ENCODE assay signal across 29 cellular contexts in the genomic region with DNA sequence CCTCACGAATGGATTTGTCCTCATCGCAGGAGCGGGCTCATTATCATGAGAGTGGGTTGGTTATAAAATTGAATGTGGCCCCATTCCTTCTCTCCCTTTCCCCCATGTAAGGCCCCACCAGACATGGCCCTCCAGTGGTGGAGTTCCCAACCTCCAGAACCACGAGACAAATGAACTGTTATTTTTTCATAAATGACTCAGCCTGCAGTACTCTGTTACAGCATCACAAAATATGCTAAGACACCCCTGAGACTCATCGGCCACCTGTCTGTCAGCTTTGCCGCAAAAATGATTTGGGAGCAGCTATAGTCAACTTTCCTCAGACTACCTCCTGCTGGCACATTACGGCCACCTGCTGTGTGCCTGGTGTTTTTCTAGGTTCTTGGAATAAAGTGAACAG. TPM values are rescaled to one million over a fixed set of nuclear protein-coding genes. Genes with fewer than 3 reads are reported as not detected.
DNase-seq lines count a peak whose midpoint lies in the region; ATAC-seq, FAIRE-seq and TF ChIP-seq lines count a peak whose summit lies in the region.
"Had no signal": no experiment of that assay in that cellular context is flagged by ENCODE, and none has a peak within 500 bp of the region (broad histone marks: within the 10 kb centered on the region; RNA-seq: fewer than 3 reads in every experiment).

No MANE protein-coding gene starts in this region.

- H2AFZ ChIP-seq in H1 (ENCODE audit: low read length), result no peak overlapping the region

- no peak for TF ChIP-seq POLR2A in H1 (IDR thresholded peaks at IDR 0.05; ENCODE audit: control extremely low read depth in 1 of 2, low read depth in 2 of 2, low read length in 2 of 2)

- H3K4me2 ChIP-seq in H1 (ENCODE audit: insufficient read depth in 1 of 2, low read depth in 2 of 2, low read length in 2 of 2) (no peak overlapping the region), skeletal muscle satellite cell (ENCODE audit: low read length) (no peak overlapping the region)

- ATAC-seq in HG03280 (IDR thresholded peaks at IDR 0.05; ENCODE audit: unreplicated experiment) (no peak), GM21723 (IDR thresholded peaks at IDR 0.05; ENCODE audit: unreplicated experiment) (no peak)
- ATAC-seq: HepG2 had no signal

- TF ChIP-seq RAD21 in H1 (IDR thresholded peaks at IDR 0.05 in 1 of 2, conservative IDR thresholded peaks at IDR 0.05 in 1 of 2; ENCODE audit: low read depth in 2 of 2, low read length in 2 of 2), result no peak

- no peak overlapping the region for H3K14ac ChIP-seq in H1 (ENCODE audit: insufficient read length)

- no peak overlapping the region for H2BK5ac ChIP-seq in H1 (ENCODE audit: low read depth, low read length)

- H4K8ac ChIP-seq in H1 (ENCODE audit: extremely low read depth, insufficient read depth, low read length), result no peak overlapping the region

- no peak overlapping the region for H3K27ac ChIP-seq in H1 (ENCODE audit: low read depth, low read length)
- H3K27ac ChIP-seq: ascending aorta, C4-2B, heart left ventricle, HL-60, SK-N-MC, skin epidermis, upper lobe of left lung had no signal

- H2AK5ac ChIP-seq in H1 (ENCODE audit: low read depth, low read length), result no peak overlapping the region

- H3K23ac ChIP-seq in H1 (ENCODE audit: insufficient read length), result no peak overlapping the region

- H3K23me2 ChIP-seq in H1 (ENCODE audit: low read depth, low read length), result no peaks in the 10 kb centered on the region

- CTCF ChIA-PET in H1 (lab: Charles Lee; ENCODE audit: partially characterized antibody), result interaction anchor here (0.6 to 1.4 kb wide), 4 partner anchors 16 to 298 kb away, joined by 3 to 4 read pairs (median 4); no protein-coding TSS in a partner anchor

- 0 out of 2 replicates have a peak overlapping the region, but pooled peaks have one; percentile 32 for H3K18ac ChIP-seq in H1 (ENCODE audit: extremely low read depth, low read length)

- no peaks in the 10 kb centered on the region for H3K79me2 ChIP-seq in H1 (ENCODE audit: control insufficient read depth in 1 of 2, insufficient read depth in 2 of 2, low read length in 2 of 2)

- no peak overlapping the region for H3K4ac ChIP-seq in H1 (replicated peaks; ENCODE audit: insufficient read length, low read depth, low read length)

- POLR2A ChIA-PET in H1 (lab: Charles Lee; ENCODE audit: partially characterized antibody), result interaction anchor here (1.2 kb wide), 1 partner anchor 14 kb away, joined by 3 read pairs; no protein-coding TSS in a partner anchor

- no peak overlapping the region for H2BK20ac ChIP-seq in H1 (ENCODE audit: low read length)

- H3K4me3 ChIP-seq in H1 (ENCODE audit: extremely low read depth in 1 of 4, insufficient read depth in 2 of 4, low read depth in 3 of 4, low read length in 4 of 4), result no peak overlapping the region
- H3K4me3 ChIP-seq in skeletal muscle satellite cell (ENCODE audit: low read length), result no peak overlapping the region
- H3K4me3 ChIP-seq: ascending aorta, heart left ventricle, SK-N-MC, skin epidermis, upper lobe of left lung had no signal

- H3K79me1 ChIP-seq in H1 (ENCODE audit: low read depth, low read length), result no peaks in the 10 kb centered on the region

- H2BK15ac ChIP-seq in H1 (ENCODE audit: low read length), result no peak overlapping the region

- H3K56ac ChIP-seq in H1 (replicated peaks; ENCODE audit: insufficient read length, low read depth, low read length), result no peak overlapping the region

- DNase-seq in HS-27A (ENCODE audit: low read depth) (peak; percentile 77), RPMI7951 (ENCODE audit: low read depth) (peak; percentile 24), H1 (ENCODE audit: low read depth in 1 of 2, low spot score in 2 of 2) (no peak), DMS79 (lab: John Stamatoyannopoulos, UW) (no peak)
- DNase-seq: activated gamma-delta T cell treated with Interleukin-2 at 50 U/mL for 16 hours; activated naive CD8-positive, alpha-beta T cell treated with anti-CD3 and anti-CD28 coated beads, Interleukin-2, amount 10 ng/mL, durations not matched to agents 7 days and 5 days; activated T-cell treated with anti-CD3 and anti-CD28 coated beads, Interleukin-2, amount 50 U/mL, for 48 hours; GDM1; heart left ventricle; Karpas-422; kidney; NCI-H510A; stimulated activated naive CD4-positive, alpha-beta T cell had no signal

- no peaks in the 10 kb centered on the region for H4K20me1 ChIP-seq in H1 (replicated peaks in 1 of 2; ENCODE audit: control insufficient read depth in 1 of 2, insufficient read depth in 2 of 2, low read length in 2 of 2)

- 0 out of 2 replicates have a peak overlapping the region, but pooled peaks have one; percentile 27 for H2BK12ac ChIP-seq in H1 (ENCODE audit: low read depth, low read length)

- H3K27me3 ChIP-seq in H1 (replicated peaks in 1 of 4; ENCODE audit: control insufficient read depth in 3 of 4, extremely low read depth in 1 of 4, insufficient read depth in 3 of 4, low read length in 3 of 4), result no peaks in the 10 kb centered on the region
- no peaks in the 10 kb centered on the region for H3K27me3 ChIP-seq in skeletal muscle satellite cell (ENCODE audit: control insufficient read depth, insufficient read depth, low read length)
- H3K27me3 ChIP-seq: ascending aorta, heart left ventricle, upper lobe of left lung had no signal

- no peak overlapping the region for H2BK120ac ChIP-seq in H1 (replicated peaks; ENCODE audit: low read depth, low read length)

- TF ChIP-seq CTCF in H1 (IDR thresholded peaks at IDR 0.05; ENCODE audit: control extremely low read depth in 1 of 3, insufficient read depth in 1 of 3, low read depth in 1 of 3, low read length in 3 of 3), result no peak

- H3K36me3 ChIP-seq in H1 (ENCODE audit: control insufficient read depth in 2 of 4, insufficient read depth in 4 of 4, low read length in 3 of 4), result no peaks in the 10 kb centered on the region
- H3K36me3 ChIP-seq in skeletal muscle satellite cell (ENCODE audit: insufficient read depth, low read length), result no peaks in the 10 kb centered on the region
- H3K36me3 ChIP-seq: ascending aorta, heart left ventricle, upper lobe of left lung had no signal

- WGBS in H1 (ENCODE audit: extremely low coverage in 1 of 2, insufficient coverage in 1 of 2, insufficient read length in 1 of 2, insufficient replicate concordance in 2 of 2, low coverage in 1 of 2, low lambda C conversion rate in 2 of 2, missing lambda C conversion rate in 1 of 2), 2 experiments, result 84% methylated on average over 7 of the region's 7 CpGs; no CpG with 5 or more reads in 1 of the 2 experiments

- no peak overlapping the region for H4K91ac ChIP-seq in H1 (replicated peaks; ENCODE audit: insufficient read length, low read length)

- H3K9me3 ChIP-seq in H1 (ENCODE audit: insufficient read depth in 2 of 2, low read depth in 1 of 2, low read length in 1 of 2) (no peaks in the 10 kb centered on the region; a peak in 1 of 4 replicates), skeletal muscle satellite cell (replicated peaks; ENCODE audit: low read length) (no peaks in the 10 kb centered on the region)
- H3K9me3 ChIP-seq: ascending aorta, heart left ventricle, upper lobe of left lung had no signal

- TF ChIP-seq EP300 in H1 (IDR thresholded peaks at IDR 0.05; ENCODE audit: borderline replicate concordance in 1 of 2, low read depth in 2 of 2, low read length in 2 of 2), result no peak

- no peak for FAIRE-seq in H1 (lab: Jason Lieb, UNC)
- FAIRE-seq: HepG2, kidney, TTC549 had no signal

- no peak overlapping the region for H3K9ac ChIP-seq in H1 (replicated peaks in 1 of 4; ENCODE audit: extremely low read depth in 1 of 4, low read depth in 3 of 4, low read length in 3 of 4)
- H3K9ac ChIP-seq in skeletal muscle satellite cell (ENCODE audit: low read depth, low read length), result peak overlapping the region; percentile 44

- no peak overlapping the region for H4K5ac ChIP-seq in H1 (ENCODE audit: insufficient read length, low read depth, low read length)

- H3K4me1 ChIP-seq in H1 (replicated peaks in 1 of 4; ENCODE audit: control insufficient read depth in 3 of 4, insufficient read depth in 4 of 4, low read length in 3 of 4) (no peaks in the 10 kb centered on the region; a peak in 1 of 7 replicates), skeletal muscle satellite cell (ENCODE audit: control insufficient read depth, insufficient read depth, low read length) (peaks cover 19% of the 10 kb centered on the region)
- H3K4me1 ChIP-seq: ascending aorta, upper lobe of left lung had no signal

TF ChIP-seq in H1, 55 proteins besides CTCF, POLR2A, EP300 and RAD21 (continues in another document):
- TF ChIP-seq TCF12 (IDR thresholded peaks at IDR 0.05; ENCODE audit: low read depth, low read length) (no peak), BCL11A (IDR thresholded peaks at IDR 0.05; ENCODE audit: low read depth in 2 of 2, low read length in 2 of 2) (no peak), FOSL1 (IDR thresholded peaks at IDR 0.05; ENCODE audit: insufficient read depth, low read depth, low read length) (no peak), TAF7 (optimal IDR thresholded peaks at IDR 0.05; ENCODE audit: borderline replicate concordance, low read depth, low read length) (no peak), HDAC2 (IDR thresholded peaks at IDR 0.05; ENCODE audit: borderline replicate concordance in 1 of 2, low read depth in 2 of 2, low read length in 2 of 2) (no peak), YY1 (IDR thresholded peaks at IDR 0.05; ENCODE audit: low read depth, low read length) (no peak)

RNA-seq across cellular contexts. Expression of a gene that starts 21.4 kb away (rescaled TPM):
- total RNA-seq in RPMI7951 (2014; rRNA removed; shearing (Covaris generic)), result not detected in 2 replicates
- 0.88 and 1.1 TPM in 2 replicates for total RNA-seq in H1 (2021; fragmentation: NEBNext Ultra II Directional; extraction: Animal tissue kit (Norgen Biotek cat#: 25700))
- polyA plus RNA-seq in H1 (2011; rRNA removed), result 0.80 and 1.3 TPM in 2 replicates
- polyA plus RNA-seq in H1 (2011; cell fraction: cytosol; rRNA removed), result 0.87 TPM
- polyA plus RNA-seq in H1 (2011; cell fraction: nucleus; rRNA removed), result 1.2 TPM
- 0.77 to 1.2 TPM (median 0.99 TPM) in 4 replicates for polyA plus RNA-seq in H1 (2012, experiment 1 of 2)
- polyA plus RNA-seq in H1 (2012, experiment 2 of 2), result 1.0 TPM
- 0.41 TPM for polyA plus RNA-seq in H1 (2013, experiment 1 of 2)
- polyA plus RNA-seq in H1 (2013, experiment 2 of 2), result 0.33 TPM
- 0.10 and 0.25 TPM in 2 replicates for polyA minus RNA-seq in H1 (2011; rRNA and poly(A)+ RNA removed)
- polyA minus RNA-seq in H1 (2011; cell fraction: cytosol; rRNA and poly(A)+ RNA removed), result 0.73 TPM
- 0.70 TPM for polyA minus RNA-seq in H1 (2011; cell fraction: nucleus; rRNA and poly(A)+ RNA removed)
- total RNA-seq in skeletal muscle satellite cell (2012; rRNA removed), result not detected in 2 replicates
- total RNA-seq: activated naive CD8-positive, alpha-beta T cell treated with anti-CD3 and anti-CD28 coated beads, Interleukin-2, amount 10 ng/mL, durations not matched to agents 7 days and 5 days; dermis microvascular lymphatic vessel endothelial cell; esophagus mucosa; fibroblast of villous mesenchyme; HepG2; kidney; mononuclear cell; osteocyte; upper lobe of left lung had no signal
- polyA plus RNA-seq: HepG2 had no signal

RNA-seq across cellular contexts. Expression of a gene that starts 43.7 kb away (rescaled TPM):
- 27.3 and 32.2 TPM in 2 replicates for total RNA-seq in RPMI7951 (2014; rRNA removed; shearing (Covaris generic))
- total RNA-seq in H1 (2021; fragmentation: NEBNext Ultra II Directional; extraction: Animal tissue kit (Norgen Biotek cat#: 25700)), result 21.7 and 22.2 TPM in 2 replicates
- polyA plus RNA-seq in H1 (2011; rRNA removed), result 27.9 and 40.1 TPM in 2 replicates
- 18.9 TPM for polyA plus RNA-seq in H1 (2011; cell fraction: cytosol; rRNA removed)
- polyA plus RNA-seq in H1 (2011; cell fraction: nucleus; rRNA removed), result 37.7 TPM
- 18.7 to 23.4 TPM (median 21.9 TPM) in 4 replicates for polyA plus RNA-seq in H1 (2012, experiment 1 of 2)
- polyA plus RNA-seq in H1 (2012, experiment 2 of 2), result 19.4 TPM
- polyA plus RNA-seq in H1 (2013, experiment 1 of 2), result 25.2 TPM
- 25.2 TPM for polyA plus RNA-seq in H1 (2013, experiment 2 of 2)
- polyA minus RNA-seq in H1 (2011; rRNA and poly(A)+ RNA removed), result 21.9 and 35.2 TPM in 2 replicates
- 23.3 TPM for polyA minus RNA-seq in H1 (2011; cell fraction: cytosol; rRNA and poly(A)+ RNA removed)
- polyA minus RNA-seq in H1 (2011; cell fraction: nucleus; rRNA and poly(A)+ RNA removed), result 23.5 TPM
- total RNA-seq in skeletal muscle satellite cell (2012; rRNA removed), result 69.7 and 93.7 TPM in 2 replicates

Comparison
In these comparisons a context has a peak if more than half of its experiments do, and no peak if none do; other contexts are left out.
1. DNase-seq: peak in HS-27A (single experiment) and RPMI7951 (single experiment); none in H1 (0 of 2) and DMS79 (single experiment).